ENCODE assay signal across 9 cellular contexts in the genomic region with DNA sequence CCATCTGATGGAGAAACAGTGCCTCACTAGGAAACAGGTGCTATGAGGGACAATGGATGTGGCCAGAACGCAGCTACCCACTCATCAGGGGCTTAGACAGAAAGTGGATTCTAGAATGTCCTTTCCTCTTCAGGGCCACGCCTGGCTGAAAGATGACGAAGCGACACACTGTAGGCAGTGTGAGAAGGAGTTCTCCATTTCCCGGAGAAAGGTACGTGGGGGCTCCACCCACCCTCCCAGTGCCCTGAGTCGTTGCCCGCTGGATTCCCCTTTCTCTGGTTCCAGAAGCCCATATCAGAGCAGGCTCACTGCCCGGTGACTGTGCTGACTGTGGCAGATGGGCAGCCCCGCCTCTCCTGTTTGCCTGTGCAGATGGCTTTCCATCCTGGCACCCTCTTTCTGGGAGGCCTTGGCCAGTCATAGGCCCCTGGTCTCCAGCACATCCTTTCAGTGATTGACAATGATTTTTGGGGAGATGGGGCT. TPM values are rescaled to one million over a fixed set of nuclear protein-coding genes. Genes with fewer than 3 reads are reported as not detected.
A peak's percentile ranks its signal among the peaks of the same experiment; 100 is the strongest.
DNase-seq lines count a peak whose midpoint lies in the region; ATAC-seq and TF ChIP-seq lines count a peak whose summit lies in the region.
"Had no signal": no experiment of that assay in that cellular context is flagged by ENCODE, and none has a peak within 500 bp of the region (broad histone marks: within the 10 kb centered on the region; RNA-seq: fewer than 3 reads in every experiment).

No MANE protein-coding gene starts in this region.

- H3K4me1 Mint-ChIP-seq in IgD-negative memory B cell = peaks cover 6 to 12% (median 9%) of the 10 kb centered on the region in 3 donors
- peaks cover 10% of the 10 kb centered on the region for H3K4me1 Mint-ChIP-seq in brain

- H3K27me3 Mint-ChIP-seq in IgD-negative memory B cell (no peaks in the 10 kb centered on the region), brain (no peaks in the 10 kb centered on the region)

- H3K9me3 Mint-ChIP-seq in IgD-negative memory B cell = no peaks in the 10 kb centered on the region
- H3K9me3 Mint-ChIP-seq in brain = no peaks in the 10 kb centered on the region

- ATAC-seq in HG02852 (IDR thresholded peaks at IDR 0.05; ENCODE audit: unreplicated experiment) = no peak

- H3K36me3 Mint-ChIP-seq in IgD-negative memory B cell = peaks cover 3% of the 10 kb centered on the region
- peaks cover 53% of the 10 kb centered on the region for H3K36me3 Mint-ChIP-seq in brain

- H3K4me3 Mint-ChIP-seq in IgD-negative memory B cell = peak overlapping the region in 1 of 4 donors; percentile 22
- H3K4me3 Mint-ChIP-seq in brain = peak overlapping the region in 1 of 5 experiments; percentile 28

- peak; percentile 55 for DNase-seq in A172 (ENCODE audit: low spot score)
- DNase-seq in midbrain (lab: John Stamatoyannopoulos, UW) = peak; percentile 10
- DNase-seq in NOMO-1 (lab: John Stamatoyannopoulos, UW; ENCODE audit: unreplicated experiment in 2 of 2) = no peak
- no peak for DNase-seq in dermis blood vessel endothelial cell
- DNase-seq in stimulated activated CD4-positive, alpha-beta T cell treated with anti-CD3 and anti-CD28 coated beads, Interleukin-2, amount 100 ng/mL, for 24 hours = no peak
- DNase-seq: NCI-H748 treated with DMSO at 0.1 percent for 48 hours had no signal

- TF ChIP-seq CTCF in brain (conservative IDR thresholded peaks at IDR 0.05) = no peak

- peak overlapping the region in 2 of 3 donors; percentile 69 to 82 for H3K27ac Mint-ChIP-seq in IgD-negative memory B cell
- peak overlapping the region; percentile 57 to 97 (median 88) for H3K27ac Mint-ChIP-seq in brain

RNA-seq across cellular contexts. Expression of gene HNRNPH1, which starts 16.0 kb away (rescaled TPM):
- total RNA-seq in A172 (2014; rRNA removed; shearing (Covaris generic)) = 529 and 554 TPM in 2 replicates
- 116 TPM for polyA plus RNA-seq in IgD-negative memory B cell
- polyA plus RNA-seq in brain (ENCODE audit: insufficient read depth, low read depth, low replicate concordance) = 134 TPM
- 656 and 803 TPM in 2 replicates for total RNA-seq in dermis blood vessel endothelial cell

RNA-seq across cellular contexts. Expression of gene RUFY1, which starts 57.1 kb away (rescaled TPM):
- 97.0 and 124 TPM in 2 replicates for total RNA-seq in A172 (2014; rRNA removed; shearing (Covaris generic))
- polyA plus RNA-seq in IgD-negative memory B cell (53.7 TPM), brain (ENCODE audit: insufficient read depth, low read depth, low replicate concordance) (27.0 TPM)
- total RNA-seq in dermis blood vessel endothelial cell = 65.9 and 67.8 TPM in 2 replicates

Comparison
In these comparisons a context has a peak if more than half of its experiments do, and no peak if none do; other contexts are left out.
1. DNase-seq: peak in A172 (single experiment) and midbrain (single experiment); none in NOMO-1 (0 of 2), dermis blood vessel endothelial cell (single experiment) and stimulated activated CD4-positive, alpha-beta T cell treated with anti-CD3 and anti-CD28 coated beads, Interleukin-2, amount 100 ng/mL, for 24 hours (0 of 2).